Comparison of ENCODE assay signal across 16 cellular contexts in the genomic region with DNA sequence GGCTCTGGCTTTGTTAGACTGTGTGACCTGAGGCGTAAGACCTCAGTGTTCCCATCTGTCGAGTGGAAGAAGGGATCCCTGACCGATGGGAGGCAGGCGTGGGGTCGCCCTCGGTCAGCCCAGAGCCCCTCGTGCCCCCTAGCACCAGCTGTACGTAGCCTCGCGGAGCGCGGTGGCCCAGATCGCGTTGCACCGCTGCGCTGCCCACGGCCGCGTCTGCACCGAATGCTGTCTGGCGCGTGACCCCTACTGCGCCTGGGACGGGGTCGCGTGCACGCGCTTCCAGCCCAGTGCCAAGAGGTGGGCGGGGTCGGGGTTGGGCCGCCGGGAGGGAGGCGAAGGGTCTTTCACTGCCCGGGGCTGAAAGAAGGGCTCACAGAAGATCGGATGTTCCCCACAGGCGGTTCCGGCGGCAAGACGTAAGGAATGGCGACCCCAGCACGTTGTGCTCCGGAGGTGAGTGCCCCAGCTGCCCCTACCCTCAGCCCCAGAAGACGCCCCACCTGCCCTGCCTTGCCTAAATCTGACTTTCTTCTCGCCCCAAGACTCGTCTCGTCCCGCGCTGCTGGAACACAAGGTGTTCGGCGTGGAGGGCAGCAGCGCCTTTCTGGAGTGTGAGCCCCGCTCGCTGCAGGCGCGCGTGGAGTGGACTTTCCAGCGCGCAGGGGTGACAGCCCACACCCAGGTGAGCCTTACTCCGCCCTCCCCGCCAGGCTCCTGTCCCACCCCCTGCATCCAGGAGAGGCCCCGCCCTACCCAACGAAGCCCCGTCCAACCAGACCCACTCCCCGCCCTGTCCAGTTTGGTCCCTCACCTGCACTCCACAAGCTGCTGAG. TPM values are rescaled to one million over a fixed set of nuclear protein-coding genes. Genes with fewer than 3 reads are reported as not detected.
A peak's percentile ranks its signal among the peaks of the same experiment; 100 is the strongest.
DNase-seq lines count a peak whose midpoint lies in the region; ATAC-seq, FAIRE-seq and TF ChIP-seq lines count a peak whose summit lies in the region.
"Had no signal": no experiment of that assay in that cellular context is flagged by ENCODE, and none has a peak within 500 bp of the region (broad histone marks: within the 10 kb centered on the region; RNA-seq: fewer than 3 reads in every experiment).

No MANE protein-coding gene starts in this region.

- H3K56ac ChIP-seq in H9 (ENCODE audit: insufficient read length, low read depth, low read length) (no peak overlapping the region), H1 (replicated peaks; ENCODE audit: insufficient read length, low read depth, low read length) (no peak overlapping the region)

- H3K23ac ChIP-seq in H9 (ENCODE audit: insufficient read length, low read depth, low read length) (no peak overlapping the region), H1 (ENCODE audit: insufficient read length) (no peak overlapping the region)

- no peaks in the 10 kb centered on the region for H3K79me2 ChIP-seq in SK-N-SH (ENCODE audit: insufficient read depth)
- H3K79me2 ChIP-seq in H9 (ENCODE audit: insufficient read depth, low read length) = no peaks in the 10 kb centered on the region
- H3K79me2 ChIP-seq in H1 (ENCODE audit: control insufficient read depth in 1 of 2, insufficient read depth in 2 of 2, low read length in 2 of 2) = no peaks in the 10 kb centered on the region

- H3K4me1 Mint-ChIP-seq in H9 = peaks cover 27 to 34% of the 10 kb centered on the region in 2 experiments
- peaks cover 20 to 22% of the 10 kb centered on the region in 2 donors for H3K4me1 Mint-ChIP-seq in natural killer cell treated with Interleukin-12 subunit alpha and Interleukin-12 subunit beta and Interleukin-15 and Interleukin-18, amount 100 ng/mL, for 72 hours (ENCODE audit: low read depth in 2 of 2)
- H3K4me1 Mint-ChIP-seq in HFFc6 (ENCODE audit: low read depth) = peaks cover 27% of the 10 kb centered on the region

- H3K14ac ChIP-seq in H9 (ENCODE audit: insufficient read depth, low read length) (no peak overlapping the region), H1 (ENCODE audit: insufficient read length) (no peak overlapping the region)

- TF ChIP-seq EP300 in SK-N-SH (IDR thresholded peaks at IDR 0.05; ENCODE audit: borderline replicate concordance in 1 of 2, low read depth in 1 of 2, low read length in 1 of 2) = no peak
- TF ChIP-seq EP300 in H1 (IDR thresholded peaks at IDR 0.05; ENCODE audit: borderline replicate concordance in 1 of 2, low read depth in 2 of 2, low read length in 2 of 2) = no peak

- no peak overlapping the region for H3K9ac ChIP-seq in SK-N-SH
- no peak overlapping the region for H3K9ac ChIP-seq in H9 (ENCODE audit: extremely low read depth, insufficient read length, low read length)
- peak overlapping the region in 2 of 4 experiments; percentile 13 to 21; a peak in 2 of 7 replicates for H3K9ac ChIP-seq in H1 (replicated peaks in 1 of 4; ENCODE audit: extremely low read depth in 1 of 4, low read depth in 3 of 4, low read length in 3 of 4)

- no peak overlapping the region for H2AFZ ChIP-seq in SK-N-SH (ENCODE audit: low read depth)
- no peak overlapping the region for H2AFZ ChIP-seq in H9 (ENCODE audit: low read length)
- H2AFZ ChIP-seq in H1 (ENCODE audit: low read length) = no peak overlapping the region

- H4K8ac ChIP-seq in H9 (replicated peaks; ENCODE audit: insufficient read length, low read depth, low read length) (no peak overlapping the region), H1 (ENCODE audit: extremely low read depth, insufficient read depth, low read length) (peak overlapping the region; percentile 70)

- H3K27ac Mint-ChIP-seq in H9 (no peak overlapping the region; a peak in 1 of 7 replicates), HFFc6 (no peak overlapping the region)
- H3K27ac Mint-ChIP-seq in natural killer cell treated with Interleukin-12 subunit alpha and Interleukin-12 subunit beta and Interleukin-15 and Interleukin-18, amount 100 ng/mL, for 72 hours = no peak overlapping the region

- H3K27me3 ChIP-seq in SK-N-SH (ENCODE audit: insufficient read depth) = 0 out of 2 replicates have a peak, but pooled peaks cover 16% of the 10 kb centered on the region
- H3K27me3 ChIP-seq in H9 (ENCODE audit: insufficient read depth, low read length) = peaks cover 16% of the 10 kb centered on the region; the same call in 1 of the 2 replicates
- H3K27me3 ChIP-seq in H1 (replicated peaks in 1 of 4; ENCODE audit: control insufficient read depth in 3 of 4, extremely low read depth in 1 of 4, insufficient read depth in 3 of 4, low read length in 3 of 4) = peaks cover 27 to 54% (median 43%) of the 10 kb centered on the region in 4 experiments

- FAIRE-seq in H1 (lab: Jason Lieb, UNC) = no peak

- POLR2A ChIA-PET in SK-N-SH (lab: Yijun Ruan, JAX) = no interaction called here
- POLR2A ChIA-PET in H1 (lab: Charles Lee; ENCODE audit: partially characterized antibody) = interaction anchor here (0.6 to 9.6 kb wide), 18 partner anchors 7 to 748 kb away, joined by 3 to 122 read pairs (median 4); a partner anchor contains a TSS

- no peaks in the 10 kb centered on the region; a peak in 1 of 5 replicates for H3K9me3 Mint-ChIP-seq in H9
- H3K9me3 Mint-ChIP-seq in natural killer cell treated with Interleukin-12 subunit alpha and Interleukin-12 subunit beta and Interleukin-15 and Interleukin-18, amount 100 ng/mL, for 72 hours = no peaks in the 10 kb centered on the region
- no peaks in the 10 kb centered on the region for H3K9me3 Mint-ChIP-seq in HFFc6

- H4K91ac ChIP-seq in H9 (ENCODE audit: insufficient read length, low read depth, low read length) = no peak overlapping the region
- peak overlapping the region; percentile 90 for H4K91ac ChIP-seq in H1 (replicated peaks; ENCODE audit: insufficient read length, low read length)

- H3K4me2 ChIP-seq in SK-N-SH = no peak overlapping the region
- H3K4me2 ChIP-seq in H9 (ENCODE audit: insufficient read depth, insufficient read length, low read length) = peak overlapping the region; percentile 31
- H3K4me2 ChIP-seq in H1 (ENCODE audit: insufficient read depth in 1 of 2, low read depth in 2 of 2, low read length in 2 of 2) = peak overlapping the region; percentile 53 to 86

- H2BK5ac ChIP-seq in H9 (ENCODE audit: insufficient read length, low read length) = no peak overlapping the region
- 0 out of 2 replicates have a peak overlapping the region, but pooled peaks have one; percentile 30 for H2BK5ac ChIP-seq in H1 (ENCODE audit: low read depth, low read length)

- H3K4me1 ChIP-seq in SK-N-SH (ENCODE audit: control insufficient read depth in 1 of 2, insufficient read depth in 2 of 2, low read depth in 1 of 2, low read length in 1 of 2) (peaks cover under 1 to 12% of the 10 kb centered on the region in 2 experiments; a peak in 2 of 4 replicates), H9 (ENCODE audit: insufficient read depth, low read length) (no peaks in the 10 kb centered on the region), H1 (replicated peaks in 1 of 4; ENCODE audit: control insufficient read depth in 3 of 4, insufficient read depth in 4 of 4, low read length in 3 of 4) (peaks cover 0 to 13% (median 10%) of the 10 kb centered on the region in 4 experiments; a peak in 5 of 7 replicates)

- H2AK5ac ChIP-seq in H9 (ENCODE audit: insufficient read length, low read length) (no peak overlapping the region), H1 (ENCODE audit: low read depth, low read length) (no peak overlapping the region)

- H4K5ac ChIP-seq in H9 (ENCODE audit: insufficient read length, low read depth, low read length) = no peak overlapping the region
- no peak overlapping the region for H4K5ac ChIP-seq in H1 (ENCODE audit: insufficient read length, low read depth, low read length)

- no peak overlapping the region for H2BK20ac ChIP-seq in H9 (ENCODE audit: low read depth, low read length, poor library complexity, severe bottlenecking)
- no peak overlapping the region for H2BK20ac ChIP-seq in H1 (ENCODE audit: low read length)

- WGBS in SK-N-SH (ENCODE audit: low lambda C conversion rate) = 24% methylated on average over 39 of the region's 64 CpGs
- WGBS in H9 (ENCODE audit: extremely low coverage, insufficient read length, low lambda C conversion rate) = no CpG with 5 or more reads among the region's 64 CpGs
- 16% methylated on average over 53 of the region's 64 CpGs; no CpG with 5 or more reads in 1 of the 2 experiments for WGBS in H1 (ENCODE audit: extremely low coverage in 1 of 2, insufficient coverage in 1 of 2, insufficient read length in 1 of 2, insufficient replicate concordance in 2 of 2, low coverage in 1 of 2, low lambda C conversion rate in 2 of 2, missing lambda C conversion rate in 1 of 2), 2 experiments

- no peak overlapping the region for H3T11ph ChIP-seq in H9 (ENCODE audit: low read length)

- TF ChIP-seq CTCF in SK-N-SH (IDR thresholded peaks at IDR 0.05) = no peak
- TF ChIP-seq CTCF in H9 (conservative IDR thresholded peaks at IDR 0.05) = no peak
- TF ChIP-seq CTCF in H1 (IDR thresholded peaks at IDR 0.05; ENCODE audit: control extremely low read depth in 1 of 3, insufficient read depth in 1 of 3, low read depth in 1 of 3, low read length in 3 of 3) = no peak
- TF ChIP-seq CTCF in HFFc6 (IDR thresholded peaks at IDR 0.05) = no peak

- H3K27me3 Mint-ChIP-seq in H9 (ENCODE audit: low read depth) = peaks cover 59% of the 10 kb centered on the region
- H3K27me3 Mint-ChIP-seq in natural killer cell treated with Interleukin-12 subunit alpha and Interleukin-12 subunit beta and Interleukin-15 and Interleukin-18, amount 100 ng/mL, for 72 hours = peaks cover 21 to 24% of the 10 kb centered on the region in 2 donors
- H3K27me3 Mint-ChIP-seq in HFFc6 (ENCODE audit: insufficient read depth) = peaks cover 1% of the 10 kb centered on the region

- H3K36me3 Mint-ChIP-seq in H9 (ENCODE audit: insufficient read depth in 1 of 3, low read depth in 3 of 3) (no peaks in the 10 kb centered on the region; a peak in 1 of 7 replicates), HFFc6 (ENCODE audit: low read depth) (no peaks in the 10 kb centered on the region)
- no peaks in the 10 kb centered on the region for H3K36me3 Mint-ChIP-seq in natural killer cell treated with Interleukin-12 subunit alpha and Interleukin-12 subunit beta and Interleukin-15 and Interleukin-18, amount 100 ng/mL, for 72 hours

- H3K9me3 ChIP-seq in SK-N-SH = no peaks in the 10 kb centered on the region
- H3K9me3 ChIP-seq in H9 (ENCODE audit: control insufficient read depth, low read depth, low read length) = no peaks in the 10 kb centered on the region
- no peaks in the 10 kb centered on the region; a peak in 1 of 4 replicates for H3K9me3 ChIP-seq in H1 (ENCODE audit: insufficient read depth in 2 of 2, low read depth in 1 of 2, low read length in 1 of 2)
- H3K9me3 ChIP-seq: left ventricle myocardium inferior, transverse colon had no signal

- DNase-seq in SK-N-SH (peak; percentile 71), H9 (peak; percentile 68), H1 (ENCODE audit: low read depth in 1 of 2, low spot score in 2 of 2) (peak in 1 of 2 experiments; percentile 80), HFFc6 (no peak), NCI-H1694 treated with DMSO at 0.1 percent for 48 hours (lab: John Stamatoyannopoulos, UW) (no peak)
- DNase-seq in natural killer cell treated with Interleukin-12 subunit alpha and Interleukin-12 subunit beta and Interleukin-15 and Interleukin-18, amount 100 ng/mL, for 72 hours (ENCODE audit: low spot score) = no peak
- DNase-seq: effector memory CD4-positive, alpha-beta T cell; Karpas-422; left ventricle myocardium inferior; NCI-H524; occipital lobe; transverse colon had no signal

- TF ChIP-seq RAD21 in SK-N-SH (IDR thresholded peaks at IDR 0.05; ENCODE audit: low read length) = no peak
- TF ChIP-seq RAD21 in H1 (IDR thresholded peaks at IDR 0.05 in 1 of 2, conservative IDR thresholded peaks at IDR 0.05 in 1 of 2; ENCODE audit: low read depth in 2 of 2, low read length in 2 of 2) = no peak

- H2BK15ac ChIP-seq in H9 (ENCODE audit: low read depth, low read length) = no peak overlapping the region
- H2BK15ac ChIP-seq in H1 (ENCODE audit: low read length) = no peak overlapping the region; the same call in 1 of the 2 replicates

- H3K23me2 ChIP-seq in H9 (ENCODE audit: insufficient read length, low read depth, low read length, poor library complexity, severe bottlenecking) (peaks cover 10% of the 10 kb centered on the region), H1 (ENCODE audit: low read depth, low read length) (peaks cover 2% of the 10 kb centered on the region; the same call in 1 of the 2 replicates)

- H3K4me3 ChIP-seq in SK-N-SH (ENCODE audit: low read depth in 2 of 2, low read length in 1 of 2) (peak overlapping the region in 1 of 2 experiments; percentile 1; a peak in 1 of 4 replicates), H1 (ENCODE audit: extremely low read depth in 1 of 4, insufficient read depth in 2 of 4, low read depth in 3 of 4, low read length in 4 of 4) (peak overlapping the region; percentile 20 to 61 (median 37))
- H3K4me3 ChIP-seq: left ventricle myocardium inferior, transverse colon had no signal

- H3K4ac ChIP-seq in H9 (ENCODE audit: low read depth, low read length) = no peak overlapping the region
- peak overlapping the region; percentile 74 for H3K4ac ChIP-seq in H1 (replicated peaks; ENCODE audit: insufficient read length, low read depth, low read length)

- H3K4me3 Mint-ChIP-seq in H9 = peak overlapping the region; percentile 57 to 78
- H3K4me3 Mint-ChIP-seq in natural killer cell treated with Interleukin-12 subunit alpha and Interleukin-12 subunit beta and Interleukin-15 and Interleukin-18, amount 100 ng/mL, for 72 hours = peak overlapping the region; percentile 21
- H3K4me3 Mint-ChIP-seq in HFFc6 = no peak overlapping the region

- 0 out of 3 replicates have a peak, but pooled peaks of 1 of the 2 experiments have one; percentile 18 for TF ChIP-seq POLR2A in H1 (IDR thresholded peaks at IDR 0.05; ENCODE audit: control extremely low read depth in 1 of 2, low read depth in 2 of 2, low read length in 2 of 2)

- H3K18ac ChIP-seq in H9 (ENCODE audit: insufficient read length, low read depth, low read length) (peak overlapping the region; percentile 3), H1 (ENCODE audit: extremely low read depth, low read length) (peak overlapping the region; percentile 32)

- peaks cover 14% of the 10 kb centered on the region for H3F3A ChIP-seq in SK-N-SH (replicated peaks; ENCODE audit: insufficient read depth)

- no peak overlapping the region for H2BK120ac ChIP-seq in H9 (ENCODE audit: low read depth, low read length, poor library complexity, severe bottlenecking)
- no peak overlapping the region for H2BK120ac ChIP-seq in H1 (replicated peaks; ENCODE audit: low read depth, low read length)

- H3K9me2 ChIP-seq in SK-N-SH = no peaks in the 10 kb centered on the region

- H2BK12ac ChIP-seq in H9 (ENCODE audit: insufficient read length, low read depth, low read length) (no peak overlapping the region), H1 (ENCODE audit: low read depth, low read length) (0 out of 2 replicates have a peak overlapping the region, but pooled peaks have one; percentile 81)

- no peak overlapping the region for H3K27ac ChIP-seq in SK-N-SH (ENCODE audit: low read depth in 2 of 2, low read length in 1 of 2)
- H3K27ac ChIP-seq in H9 (ENCODE audit: insufficient read length, low read depth, low read length) = no peak overlapping the region
- no peak overlapping the region for H3K27ac ChIP-seq in H1 (ENCODE audit: low read depth, low read length)
- H3K27ac ChIP-seq: 22Rv1, left ventricle myocardium inferior, transverse colon had no signal

- no peaks in the 10 kb centered on the region for H3K79me1 ChIP-seq in H9 (ENCODE audit: insufficient read depth, low read depth, low read length, poor library complexity, severe bottlenecking)
- no peaks in the 10 kb centered on the region for H3K79me1 ChIP-seq in H1 (ENCODE audit: low read depth, low read length)

- no peaks in the 10 kb centered on the region for H3K36me3 ChIP-seq in SK-N-SH (replicated peaks in 1 of 2; ENCODE audit: control insufficient read depth in 1 of 2, insufficient read depth in 2 of 2, low read length in 1 of 2)
- no peaks in the 10 kb centered on the region for H3K36me3 ChIP-seq in H1 (ENCODE audit: control insufficient read depth in 2 of 4, insufficient read depth in 4 of 4, low read length in 3 of 4)
- H3K36me3 ChIP-seq: left ventricle myocardium inferior, transverse colon had no signal

- ATAC-seq in SK-N-SH treated with all-trans-retinoic acid at 6 μM for 48 hours = no peak
- no peak for ATAC-seq in natural killer cell treated with Interleukin-12 subunit alpha and Interleukin-12 subunit beta and Interleukin-15 and Interleukin-18, amount 100 ng/mL, for 72 hours
- no peak for ATAC-seq in GM18517 (IDR thresholded peaks at IDR 0.05; ENCODE audit: unreplicated experiment)

- H4K20me1 ChIP-seq in SK-N-SH (ENCODE audit: insufficient read depth) = no peaks in the 10 kb centered on the region
- no peaks in the 10 kb centered on the region for H4K20me1 ChIP-seq in H9 (ENCODE audit: control insufficient read depth, insufficient read depth, insufficient read length)
- no peaks in the 10 kb centered on the region for H4K20me1 ChIP-seq in H1 (replicated peaks in 1 of 2; ENCODE audit: control insufficient read depth in 1 of 2, insufficient read depth in 2 of 2, low read length in 2 of 2)

- CTCF ChIA-PET in SK-N-SH (lab: Yijun Ruan, JAX) (interaction anchor here (0.7 to 12.2 kb wide), 30 partner anchors 9 to 275 kb away, joined by 3 to 206 read pairs (median 5); a partner anchor contains a TSS), H1 (lab: Charles Lee; ENCODE audit: partially characterized antibody) (interaction anchor here (0.8 to 53.5 kb wide), 22 partner anchors 9 to 344 kb away, joined by 3 to 2149 read pairs (median 5); a partner anchor contains a TSS)

RNA-seq across cellular contexts. Expression of a gene that starts 3.5 kb away (rescaled TPM):
- 0.03 TPM in 1 of 2 replicates, not detected in the other for polyA plus RNA-seq in SK-N-SH (2012; rRNA removed)
- polyA plus RNA-seq in SK-N-SH (2012; cell fraction: cytosol; rRNA removed) = not detected in 2 replicates
- 0.13 and 0.21 TPM in 2 replicates for polyA plus RNA-seq in SK-N-SH (2012; cell fraction: nucleus; rRNA removed)
- 0.24 and 0.50 TPM in 2 replicates for total RNA-seq in H9 (2021)
- 0.57 and 0.58 TPM in 2 replicates for total RNA-seq in H1 (2021; fragmentation: NEBNext Ultra II Directional; extraction: Animal tissue kit (Norgen Biotek cat#: 25700))
- 0.68 and 0.94 TPM in 2 replicates for polyA plus RNA-seq in H1 (2011; rRNA removed)
- polyA plus RNA-seq in H1 (2011; cell fraction: cytosol; rRNA removed) = 0.74 TPM
- 1.1 TPM for polyA plus RNA-seq in H1 (2011; cell fraction: nucleus; rRNA removed)
- 0.37 to 0.74 TPM (median 0.57 TPM) in 4 replicates for polyA plus RNA-seq in H1 (2012, experiment 1 of 2)
- polyA plus RNA-seq in H1 (2012, experiment 2 of 2) = 0.38 TPM
- polyA plus RNA-seq in H1 (2013, experiment 1 of 2) = 0.20 TPM
- 0.15 TPM for polyA plus RNA-seq in H1 (2013, experiment 2 of 2)
- polyA minus RNA-seq in H1 (2011; rRNA and poly(A)+ RNA removed) = 0.63 and 0.69 TPM in 2 replicates
- polyA minus RNA-seq in H1 (2011; cell fraction: cytosol; rRNA and poly(A)+ RNA removed) = not detected
- not detected for polyA minus RNA-seq in H1 (2011; cell fraction: nucleus; rRNA and poly(A)+ RNA removed)
- total RNA-seq in natural killer cell treated with Interleukin-12 subunit alpha and Interleukin-12 subunit beta and Interleukin-15 and Interleukin-18, amount 100 ng/mL, for 72 hours = not detected
- total RNA-seq in HFFc6 (2021; fragmentation: NEBNext Ultra II Directional; extraction: Animal tissue kit (Norgen Biotek cat#: 25700)) = under 1 TPM in 2 of 6 experiments, not detected in 4; 0.11 to 0.13 TPM
- total RNA-seq: T-helper 2 cell treated with Interferon-gamma antibody and Interleukin-4, amounts not matched to agents 100 ng/mL and 5 ng/mL, for 36 hours; transverse colon had no signal

RNA-seq across cellular contexts. Expression of a gene that starts 6.4 kb away (rescaled TPM):
- polyA plus RNA-seq in SK-N-SH (2012; rRNA removed) = 12.4 and 14.9 TPM in 2 replicates
- 3.4 and 5.3 TPM in 2 replicates for polyA plus RNA-seq in SK-N-SH (2012; cell fraction: cytosol; rRNA removed)
- 83.1 and 135 TPM in 2 replicates for polyA plus RNA-seq in SK-N-SH (2012; cell fraction: nucleus; rRNA removed)
- 4.4 and 6.4 TPM in 2 replicates for total RNA-seq in H9 (2021)
- 4.7 and 4.8 TPM in 2 replicates for total RNA-seq in H1 (2021; fragmentation: NEBNext Ultra II Directional; extraction: Animal tissue kit (Norgen Biotek cat#: 25700))
- polyA plus RNA-seq in H1 (2011; rRNA removed) = 3.0 and 7.1 TPM in 2 replicates
- polyA plus RNA-seq in H1 (2011; cell fraction: cytosol; rRNA removed) = 7.4 TPM
- polyA plus RNA-seq in H1 (2011; cell fraction: nucleus; rRNA removed) = 37.5 TPM
- 3.1 to 6.7 TPM (median 5.4 TPM) in 4 replicates for polyA plus RNA-seq in H1 (2012, experiment 1 of 2)
- polyA plus RNA-seq in H1 (2012, experiment 2 of 2) = 2.1 TPM
- 2.4 TPM for polyA plus RNA-seq in H1 (2013, experiment 1 of 2)
- 2.4 TPM for polyA plus RNA-seq in H1 (2013, experiment 2 of 2)
- polyA minus RNA-seq in H1 (2011; rRNA and poly(A)+ RNA removed) = 1.2 and 1.4 TPM in 2 replicates
- 9.0 TPM for polyA minus RNA-seq in H1 (2011; cell fraction: cytosol; rRNA and poly(A)+ RNA removed)
- polyA minus RNA-seq in H1 (2011; cell fraction: nucleus; rRNA and poly(A)+ RNA removed) = 6.6 TPM
- total RNA-seq in natural killer cell treated with Interleukin-12 subunit alpha and Interleukin-12 subunit beta and Interleukin-15 and Interleukin-18, amount 100 ng/mL, for 72 hours = 1 to 10 TPM in 1 of 2 donors, under 1 TPM in 1; 0.89 to 1.2 TPM
- 10 to 100 TPM; 14.5 to 26.6 (median 24.7) TPM for total RNA-seq in HFFc6 (2021; fragmentation: NEBNext Ultra II Directional; extraction: Animal tissue kit (Norgen Biotek cat#: 25700))

RNA-seq across cellular contexts. Expression of a gene that starts 16.9 kb away (rescaled TPM):
- 52.4 and 73.2 TPM in 2 replicates for polyA plus RNA-seq in SK-N-SH (2012; rRNA removed)
- 28.8 and 46.5 TPM in 2 replicates for polyA plus RNA-seq in SK-N-SH (2012; cell fraction: cytosol; rRNA removed)
- polyA plus RNA-seq in SK-N-SH (2012; cell fraction: nucleus; rRNA removed) = 222 and 253 TPM in 2 replicates
- 107 and 109 TPM in 2 replicates for total RNA-seq in H9 (2021)
- total RNA-seq in H1 (2021; fragmentation: NEBNext Ultra II Directional; extraction: Animal tissue kit (Norgen Biotek cat#: 25700)) = 88.8 and 97.8 TPM in 2 replicates
- 76.7 and 123 TPM in 2 replicates for polyA plus RNA-seq in H1 (2011; rRNA removed)
- polyA plus RNA-seq in H1 (2011; cell fraction: cytosol; rRNA removed) = 76.7 TPM
- polyA plus RNA-seq in H1 (2011; cell fraction: nucleus; rRNA removed) = 310 TPM
- polyA plus RNA-seq in H1 (2012, experiment 1 of 2) = 72.6 to 93.2 TPM (median 89.6 TPM) in 4 replicates
- polyA plus RNA-seq in H1 (2012, experiment 2 of 2) = 133 TPM
- 61.4 TPM for polyA plus RNA-seq in H1 (2013, experiment 1 of 2)
- polyA plus RNA-seq in H1 (2013, experiment 2 of 2) = 54.6 TPM
- 47.8 and 50.1 TPM in 2 replicates for polyA minus RNA-seq in H1 (2011; rRNA and poly(A)+ RNA removed)
- polyA minus RNA-seq in H1 (2011; cell fraction: cytosol; rRNA and poly(A)+ RNA removed) = 33.3 TPM
- 86.7 TPM for polyA minus RNA-seq in H1 (2011; cell fraction: nucleus; rRNA and poly(A)+ RNA removed)
- 100 to 1,000 TPM in 1 of 2 donors, 10 to 100 TPM in 1; 84.2 to 225 TPM for total RNA-seq in natural killer cell treated with Interleukin-12 subunit alpha and Interleukin-12 subunit beta and Interleukin-15 and Interleukin-18, amount 100 ng/mL, for 72 hours
- total RNA-seq in HFFc6 (2021; fragmentation: NEBNext Ultra II Directional; extraction: Animal tissue kit (Norgen Biotek cat#: 25700)) = 100 to 1,000 TPM in 1 of 6 experiments, 10 to 100 TPM in 5; 71.2 to 102 (median 74.6) TPM

RNA-seq across cellular contexts. Expression of a gene that starts 23.8 kb away (rescaled TPM):
- polyA plus RNA-seq in SK-N-SH (2012; rRNA removed) = 7.8 and 8.4 TPM in 2 replicates
- 3.1 and 5.6 TPM in 2 replicates for polyA plus RNA-seq in SK-N-SH (2012; cell fraction: cytosol; rRNA removed)
- polyA plus RNA-seq in SK-N-SH (2012; cell fraction: nucleus; rRNA removed) = 8.7 and 10.0 TPM in 2 replicates
- total RNA-seq in H9 (2021) = 2.3 and 3.1 TPM in 2 replicates
- total RNA-seq in H1 (2021; fragmentation: NEBNext Ultra II Directional; extraction: Animal tissue kit (Norgen Biotek cat#: 25700)) = 3.2 and 4.9 TPM in 2 replicates
- polyA plus RNA-seq in H1 (2011; rRNA removed) = 12.2 and 13.0 TPM in 2 replicates
- polyA plus RNA-seq in H1 (2011; cell fraction: cytosol; rRNA removed) = 7.5 TPM
- polyA plus RNA-seq in H1 (2011; cell fraction: nucleus; rRNA removed) = 9.4 TPM
- 3.3 to 4.6 TPM (median 4.3 TPM) in 4 replicates for polyA plus RNA-seq in H1 (2012, experiment 1 of 2)
- polyA plus RNA-seq in H1 (2012, experiment 2 of 2) = 6.7 TPM
- 3.5 TPM for polyA plus RNA-seq in H1 (2013, experiment 1 of 2)
- polyA plus RNA-seq in H1 (2013, experiment 2 of 2) = 3.8 TPM
- polyA minus RNA-seq in H1 (2011; rRNA and poly(A)+ RNA removed) = 2.1 and 6.2 TPM in 2 replicates
- 5.6 TPM for polyA minus RNA-seq in H1 (2011; cell fraction: cytosol; rRNA and poly(A)+ RNA removed)
- 5.2 TPM for polyA minus RNA-seq in H1 (2011; cell fraction: nucleus; rRNA and poly(A)+ RNA removed)
- total RNA-seq in natural killer cell treated with Interleukin-12 subunit alpha and Interleukin-12 subunit beta and Interleukin-15 and Interleukin-18, amount 100 ng/mL, for 72 hours = 1 to 10 TPM; 5.5 to 5.6 TPM
- total RNA-seq in HFFc6 (2021; fragmentation: NEBNext Ultra II Directional; extraction: Animal tissue kit (Norgen Biotek cat#: 25700)) = 1 to 10 TPM; 4.7 to 8.3 (median 5.8) TPM

RNA-seq across cellular contexts. Expression of a gene that starts 23.8 kb away (rescaled TPM):
- polyA plus RNA-seq in SK-N-SH (2012; rRNA removed) (10.4 and 10.5 TPM in 2 replicates), H1 (2011; rRNA removed) (16.7 and 23.9 TPM in 2 replicates)
- polyA plus RNA-seq in SK-N-SH (2012; cell fraction: cytosol; rRNA removed) = 2.8 and 4.3 TPM in 2 replicates
- 36.1 and 53.0 TPM in 2 replicates for polyA plus RNA-seq in SK-N-SH (2012; cell fraction: nucleus; rRNA removed)
- total RNA-seq in H9 (2021) = 4.9 and 6.0 TPM in 2 replicates
- 10.1 and 11.3 TPM in 2 replicates for total RNA-seq in H1 (2021; fragmentation: NEBNext Ultra II Directional; extraction: Animal tissue kit (Norgen Biotek cat#: 25700))
- 12.0 TPM for polyA plus RNA-seq in H1 (2011; cell fraction: cytosol; rRNA removed)
- polyA plus RNA-seq in H1 (2011; cell fraction: nucleus; rRNA removed) = 36.5 TPM
- 5.4 to 12.0 TPM (median 10.1 TPM) in 4 replicates for polyA plus RNA-seq in H1 (2012, experiment 1 of 2)
- polyA plus RNA-seq in H1 (2012, experiment 2 of 2) = 10.8 TPM
- polyA plus RNA-seq in H1 (2013, experiment 1 of 2) = 10.9 TPM
- polyA plus RNA-seq in H1 (2013, experiment 2 of 2) = 11.2 TPM
- polyA minus RNA-seq in H1 (2011; rRNA and poly(A)+ RNA removed) = 7.2 and 13.4 TPM in 2 replicates
- polyA minus RNA-seq in H1 (2011; cell fraction: cytosol; rRNA and poly(A)+ RNA removed) = 3.4 TPM
- polyA minus RNA-seq in H1 (2011; cell fraction: nucleus; rRNA and poly(A)+ RNA removed) = 15.6 TPM
- 10 to 100 TPM; 13.2 to 15.7 TPM for total RNA-seq in natural killer cell treated with Interleukin-12 subunit alpha and Interleukin-12 subunit beta and Interleukin-15 and Interleukin-18, amount 100 ng/mL, for 72 hours
- 10 to 100 TPM in 5 of 6 experiments, 1 to 10 TPM in 1; 8.5 to 13.4 (median 10.7) TPM for total RNA-seq in HFFc6 (2021; fragmentation: NEBNext Ultra II Directional; extraction: Animal tissue kit (Norgen Biotek cat#: 25700))

Comparison
In these comparisons a context has a peak if more than half of its experiments do, and no peak if none do; other contexts are left out.
1. DNase-seq: peak in SK-N-SH (single experiment) and H9 (single experiment); none in natural killer cell treated with Interleukin-12 subunit alpha and Interleukin-12 subunit beta and Interleukin-15 and Interleukin-18, amount 100 ng/mL, for 72 hours (single experiment), HFFc6 (single experiment) and NCI-H1694 treated with DMSO at 0.1 percent for 48 hours (single experiment).